8 cellular contexts compared by ENCODE assay signal in the genomic region with DNA sequence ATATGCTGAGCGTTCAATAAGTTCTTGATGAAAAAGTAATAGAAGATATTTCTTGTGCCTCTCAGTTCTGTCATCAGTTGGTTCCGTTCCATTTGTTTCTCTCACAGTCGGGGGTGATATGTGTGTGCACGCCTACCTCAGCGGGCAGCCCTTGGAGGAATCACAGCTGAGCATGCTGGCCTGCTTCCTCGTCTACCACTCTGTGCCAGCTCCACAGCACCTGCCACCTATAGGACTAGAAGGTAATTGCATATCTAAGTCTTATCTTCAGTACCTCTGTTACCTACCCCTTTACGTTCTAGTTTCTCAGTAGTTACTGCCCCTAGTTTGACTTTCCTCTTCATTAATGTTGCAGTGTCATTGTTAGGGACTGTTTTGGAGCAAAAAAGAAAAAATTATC.
DNase-seq lines count a peak whose midpoint lies in the region; ATAC-seq, FAIRE-seq and TF ChIP-seq lines count a peak whose summit lies in the region.
"Not testable (repeated sequence)": the region's sequence is repeated elsewhere in the genome, so short reads cannot be mapped to it uniquely, and the experiment has no call there.

No MANE protein-coding gene starts in this region.

- DNase-seq in A549 (ENCODE audit: low read depth in 1 of 2, low spot score in 1 of 2); H9; activated CD8-positive, alpha-beta T cell treated with anti-CD3 and anti-CD28 coated beads for 36 hours; foreskin keratinocyte; neural crest cell (ENCODE audit: low read depth, low spot score): not testable (repeated sequence)
- peak; percentile 9 for DNase-seq in NCI-H2171 treated with DMSO at 0.1 percent for 48 hours (lab: John Stamatoyannopoulos, UW)

- intact Hi-C loops in activated CD8-positive, alpha-beta T cell treated with anti-CD3 and anti-CD28 coated beads for 36 hours (cut with micrococcal nuclease), result not testable (repeated sequence)

- not testable (repeated sequence) for H3K4me1 ChIP-seq in A549; H9 (ENCODE audit: insufficient read depth, low read length); foreskin keratinocyte

- not testable (repeated sequence) for TF ChIP-seq EP300 in A549 (IDR thresholded peaks at IDR 0.05)

- not testable (repeated sequence) for H4K20me1 ChIP-seq in H9 (ENCODE audit: control insufficient read depth, insufficient read depth, insufficient read length)

- not testable (repeated sequence) for TF ChIP-seq RAD21 in A549 (conservative IDR thresholded peaks at IDR 0.05 in 1 of 2, IDR thresholded peaks at IDR 0.05 in 1 of 2)

- not testable (repeated sequence) for H3K56ac ChIP-seq in H9 (ENCODE audit: insufficient read length, low read depth, low read length)

- not testable (repeated sequence) for TF ChIP-seq POLR2A in A549 (IDR thresholded peaks at IDR 0.05; ENCODE audit: low read length)

- H3K18ac ChIP-seq in H9 (ENCODE audit: insufficient read length, low read depth, low read length), result not testable (repeated sequence)

- not testable (repeated sequence) for TF ChIP-seq CTCF in A549 (IDR thresholded peaks at IDR 0.05); activated CD8-positive, alpha-beta T cell treated with anti-CD3 and anti-CD28 coated beads for 36 hours (IDR thresholded peaks at IDR 0.05); foreskin keratinocyte (conservative IDR thresholded peaks at IDR 0.05)
- peak; percentile 38; the same call in 2 of the 3 replicates for TF ChIP-seq CTCF in H9 (conservative IDR thresholded peaks at IDR 0.05)
- peak; percentile 36 for TF ChIP-seq CTCF in neural crest cell (conservative IDR thresholded peaks at IDR 0.05)

- POLR2A ChIA-PET in A549 (lab: Yijun Ruan, JAX); activated CD8-positive, alpha-beta T cell treated with anti-CD3 and anti-CD28 coated beads for 36 hours (lab: Charles Lee): not testable (repeated sequence)

- not testable (repeated sequence) for H3K23me2 ChIP-seq in H9 (ENCODE audit: insufficient read length, low read depth, low read length, poor library complexity, severe bottlenecking)

- not testable (repeated sequence) for H3K4me1 Mint-ChIP-seq in H9; activated CD8-positive, alpha-beta T cell treated with anti-CD3 and anti-CD28 coated beads for 36 hours (ENCODE audit: low read depth); neural crest cell

- not testable (repeated sequence) for H3K79me1 ChIP-seq in H9 (ENCODE audit: insufficient read depth, low read depth, low read length, poor library complexity, severe bottlenecking)

- not testable (repeated sequence) for H2BK5ac ChIP-seq in H9 (ENCODE audit: insufficient read length, low read length)

- not testable (repeated sequence) for H3K9me3 ChIP-seq in A549; H9 (ENCODE audit: control insufficient read depth, low read depth, low read length)

- H3K4me3 ChIP-seq in A549, result not testable (repeated sequence)

- not testable (repeated sequence) for H3T11ph ChIP-seq in H9 (ENCODE audit: low read length)

- not testable (repeated sequence) for H2BK20ac ChIP-seq in H9 (ENCODE audit: low read depth, low read length, poor library complexity, severe bottlenecking)

- not testable (repeated sequence) for H2BK15ac ChIP-seq in H9 (ENCODE audit: low read depth, low read length)

- H3K27me3 Mint-ChIP-seq in H9 (ENCODE audit: low read depth); activated CD8-positive, alpha-beta T cell treated with anti-CD3 and anti-CD28 coated beads for 36 hours; neural crest cell (ENCODE audit: low read depth): not testable (repeated sequence)

- 14% methylated on average over 2 of the region's 7 CpGs for WGBS in A549 (ENCODE audit: missing lambda C conversion rate)
- WGBS in H9 (ENCODE audit: extremely low coverage, insufficient read length, low lambda C conversion rate), result no CpG with 5 or more reads among the region's 7 CpGs

- not testable (repeated sequence) for H2BK120ac ChIP-seq in H9 (ENCODE audit: low read depth, low read length, poor library complexity, severe bottlenecking)

- H4K91ac ChIP-seq in H9 (ENCODE audit: insufficient read length, low read depth, low read length), result not testable (repeated sequence)

- H4K8ac ChIP-seq in H9 (replicated peaks; ENCODE audit: insufficient read length, low read depth, low read length), result not testable (repeated sequence)

- H3K27ac ChIP-seq in A549; H9 (ENCODE audit: insufficient read length, low read depth, low read length); foreskin keratinocyte: not testable (repeated sequence)

- not testable (repeated sequence) for H3K4ac ChIP-seq in H9 (ENCODE audit: low read depth, low read length)

- FAIRE-seq in A549 (lab: Jason Lieb, UNC), result not testable (repeated sequence)

- peak; percentile 97 to 100 for ATAC-seq in A549
- peak; percentile 90 for ATAC-seq in GM18858 (IDR thresholded peaks at IDR 0.05; ENCODE audit: unreplicated experiment)
- ATAC-seq in HG03108 (IDR thresholded peaks at IDR 0.05; ENCODE audit: unreplicated experiment), result peak; percentile 54
- ATAC-seq in activated CD8-positive, alpha-beta T cell treated with anti-CD3 and anti-CD28 coated beads for 36 hours, result peak; percentile 93
- ATAC-seq in foreskin keratinocyte, result peak; percentile 79

- H3K14ac ChIP-seq in H9 (ENCODE audit: insufficient read depth, low read length), result not testable (repeated sequence)

- not testable (repeated sequence) for H3K4me2 ChIP-seq in A549; H9 (ENCODE audit: insufficient read depth, insufficient read length, low read length)

- H3K23ac ChIP-seq in H9 (ENCODE audit: insufficient read length, low read depth, low read length), result not testable (repeated sequence)

- not testable (repeated sequence) for H3K27me3 ChIP-seq in H9 (ENCODE audit: insufficient read depth, low read length); foreskin keratinocyte

- H2BK12ac ChIP-seq in H9 (ENCODE audit: insufficient read length, low read depth, low read length), result not testable (repeated sequence)

- CTCF ChIA-PET in A549 (lab: Yijun Ruan, JAX); activated CD8-positive, alpha-beta T cell treated with anti-CD3 and anti-CD28 coated beads for 36 hours (lab: Charles Lee): not testable (repeated sequence)

- H4K5ac ChIP-seq in H9 (ENCODE audit: insufficient read length, low read depth, low read length), result not testable (repeated sequence)

- H2AFZ ChIP-seq in H9 (ENCODE audit: low read length), result not testable (repeated sequence)

- not testable (repeated sequence) for H3K79me2 ChIP-seq in H9 (ENCODE audit: insufficient read depth, low read length)

- not testable (repeated sequence) for H3K9ac ChIP-seq in H9 (ENCODE audit: extremely low read depth, insufficient read length, low read length)

- H3K4me3 Mint-ChIP-seq in H9; activated CD8-positive, alpha-beta T cell treated with anti-CD3 and anti-CD28 coated beads for 36 hours; neural crest cell: not testable (repeated sequence)

- H3K27ac Mint-ChIP-seq in H9; activated CD8-positive, alpha-beta T cell treated with anti-CD3 and anti-CD28 coated beads for 36 hours; neural crest cell (ENCODE audit: unreplicated experiment): not testable (repeated sequence)

- H3K36me3 Mint-ChIP-seq in H9 (ENCODE audit: insufficient read depth in 1 of 3, low read depth in 3 of 3); activated CD8-positive, alpha-beta T cell treated with anti-CD3 and anti-CD28 coated beads for 36 hours (ENCODE audit: low read depth); neural crest cell (ENCODE audit: low read depth): not testable (repeated sequence)

- not testable (repeated sequence) for H3K9me3 Mint-ChIP-seq in H9; activated CD8-positive, alpha-beta T cell treated with anti-CD3 and anti-CD28 coated beads for 36 hours; neural crest cell

- H2AK5ac ChIP-seq in H9 (ENCODE audit: insufficient read length, low read length), result not testable (repeated sequence)
